In the genomic region with DNA sequence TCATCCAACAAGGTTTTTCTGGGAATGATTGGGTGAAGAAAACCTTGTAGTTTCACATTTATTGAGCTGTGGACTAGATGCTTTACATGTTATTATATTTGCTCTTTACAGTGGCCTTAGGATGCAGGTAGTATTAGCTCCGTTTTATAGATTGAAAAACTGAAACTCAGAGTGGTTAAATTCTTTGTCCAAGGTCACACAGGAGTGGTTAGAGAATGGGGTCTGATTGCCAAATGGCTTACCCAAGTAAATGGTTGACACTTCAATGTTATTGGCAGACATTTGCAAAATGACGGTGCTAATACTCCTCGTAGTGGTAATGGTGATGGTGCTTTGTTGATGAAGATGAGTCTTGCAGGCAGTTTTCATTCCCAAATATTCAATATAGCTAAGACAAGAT, we compare ENCODE assay signal across 11 cellular contexts. TPM values are rescaled to one million over a fixed set of nuclear protein-coding genes. Genes with fewer than 3 reads are reported as not detected.
DNase-seq lines count a peak whose midpoint lies in the region; ATAC-seq and TF ChIP-seq lines count a peak whose summit lies in the region.
"Had no signal": no experiment of that assay in that cellular context is flagged by ENCODE, and none has a peak within 500 bp of the region (broad histone marks: within the 10 kb centered on the region; RNA-seq: fewer than 3 reads in every experiment).

No MANE protein-coding gene starts in this region.

- H3K36me3 ChIP-seq in DND-41 (ENCODE audit: insufficient read depth, low read length) (peaks cover 53% of the 10 kb centered on the region), upper lobe of left lung (peaks cover 0 to 16% (median 6%) of the 10 kb centered on the region in 4 donors)
- H3K36me3 ChIP-seq: uterus had no signal

- DNase-seq in DND-41 = no peak
- DNase-seq in LNCaP clone FGC (ENCODE audit: low read depth) = no peak
- no peak for DNase-seq in central memory CD8-positive, alpha-beta T cell (ENCODE audit: low spot score in 2 of 2)
- no peak for DNase-seq in osteocyte (ENCODE audit: extremely low spot score, unreplicated experiment)
- DNase-seq in upper lobe of left lung = no peak
- no peak for DNase-seq in NCI-H146 (lab: John Stamatoyannopoulos, UW)
- no peak for DNase-seq in GDM1 (lab: John Stamatoyannopoulos, UW)
- DNase-seq: H7, NCI-H1694 treated with DMSO at 0.1 percent for 48 hours, uterus had no signal

- TF ChIP-seq POLR2A in upper lobe of left lung (IDR thresholded peaks at IDR 0.05) = no peak

- H3K27me3 ChIP-seq in DND-41 (ENCODE audit: insufficient read depth, low read length, poor library complexity) = no peaks in the 10 kb centered on the region
- H3K27me3 ChIP-seq in upper lobe of left lung = no peaks in the 10 kb centered on the region
- H3K27me3 ChIP-seq: uterus had no signal

- peak overlapping the region; percentile 91 for H3K4me3 Mint-ChIP-seq in central memory CD8-positive, alpha-beta T cell
- peak overlapping the region; percentile 5 for H3K4me3 Mint-ChIP-seq in osteocyte (ENCODE audit: unreplicated experiment)

- peaks cover 64% of the 10 kb centered on the region for H3K4me1 Mint-ChIP-seq in central memory CD8-positive, alpha-beta T cell
- peaks cover 50% of the 10 kb centered on the region for H3K4me1 Mint-ChIP-seq in osteocyte (ENCODE audit: unreplicated experiment)

- H4K20me1 ChIP-seq in DND-41 (ENCODE audit: insufficient read depth, low read length) = peaks cover 58% of the 10 kb centered on the region

- TF ChIP-seq EP300 in upper lobe of left lung (IDR thresholded peaks at IDR 0.05) = no peak

- peak overlapping the region; percentile 84; the same call in 1 of the 2 replicates for H3K9ac ChIP-seq in DND-41 (ENCODE audit: low read depth, low read length)
- H3K9ac ChIP-seq: parathyroid adenoma had no signal

- H3K27ac ChIP-seq in DND-41 (ENCODE audit: low read length) (peak overlapping the region; percentile 29; the same call in 1 of the 2 replicates), upper lobe of left lung (peak overlapping the region in 2 of 4 donors; percentile 97 to 98)
- H3K27ac ChIP-seq: parathyroid adenoma had no signal

- H3K9me3 Mint-ChIP-seq in central memory CD8-positive, alpha-beta T cell = no peaks in the 10 kb centered on the region
- no peaks in the 10 kb centered on the region for H3K9me3 Mint-ChIP-seq in osteocyte (ENCODE audit: unreplicated experiment)

- H3K4me1 ChIP-seq in DND-41 (ENCODE audit: insufficient read depth, low read length) (peaks cover 43% of the 10 kb centered on the region), upper lobe of left lung (peaks cover 35 to 51% (median 41%) of the 10 kb centered on the region in 4 donors)
- H3K4me1 ChIP-seq: uterus had no signal

- peak overlapping the region; percentile 91 for H3K27ac Mint-ChIP-seq in central memory CD8-positive, alpha-beta T cell (ENCODE audit: low read depth)
- H3K27ac Mint-ChIP-seq in osteocyte (ENCODE audit: unreplicated experiment) = peak overlapping the region; percentile 92

- no peak for ATAC-seq in DND-41 (ENCODE audit: insufficient read depth, low read depth)
- ATAC-seq in central memory CD8-positive, alpha-beta T cell (replicated peaks; ENCODE audit: extremely low read depth, poor library complexity, severe bottlenecking) = no peak
- ATAC-seq in upper lobe of left lung (ENCODE audit: low FRiP score in 2 of 2) = no peak

- no peak overlapping the region for H2AFZ ChIP-seq in DND-41 (ENCODE audit: low read depth, low read length)
- H2AFZ ChIP-seq: parathyroid adenoma had no signal

- no peak for TF ChIP-seq CTCF in DND-41 (IDR thresholded peaks at IDR 0.05; ENCODE audit: borderline replicate concordance, extremely low read depth, low read length, poor library complexity, severe bottlenecking)
- TF ChIP-seq CTCF in LNCaP clone FGC (IDR thresholded peaks at IDR 0.05; ENCODE audit: control insufficient read depth, extremely low read depth, insufficient read depth) = no peak
- TF ChIP-seq CTCF in osteocyte (IDR thresholded peaks at IDR 0.05) = no peak
- TF ChIP-seq CTCF in upper lobe of left lung (IDR thresholded peaks at IDR 0.05) = no peak

- H3K9me3 ChIP-seq in DND-41 (ENCODE audit: insufficient read depth, low read length, severe bottlenecking) = no peaks in the 10 kb centered on the region
- H3K9me3 ChIP-seq in upper lobe of left lung = no peaks in the 10 kb centered on the region
- H3K9me3 ChIP-seq: uterus had no signal

- H3K4me2 ChIP-seq in DND-41 (ENCODE audit: insufficient read depth, low read length) = peak overlapping the region; percentile 76

- H3K27me3 Mint-ChIP-seq in central memory CD8-positive, alpha-beta T cell = no peaks in the 10 kb centered on the region
- H3K27me3 Mint-ChIP-seq in osteocyte (ENCODE audit: unreplicated experiment) = no peaks in the 10 kb centered on the region

- H3K36me3 Mint-ChIP-seq in central memory CD8-positive, alpha-beta T cell (ENCODE audit: insufficient read depth) = peaks cover 17% of the 10 kb centered on the region
- peaks cover 6% of the 10 kb centered on the region for H3K36me3 Mint-ChIP-seq in osteocyte (ENCODE audit: unreplicated experiment)

- H3K4me3 ChIP-seq in DND-41 (ENCODE audit: low read depth in 1 of 2, low read length in 2 of 2) (peak overlapping the region in 1 of 2 experiments; percentile 69; a peak in 2 of 4 replicates), LNCaP clone FGC (ENCODE audit: low read depth, low read length) (peak overlapping the region; percentile 78), upper lobe of left lung (no peak overlapping the region)

- WGBS in upper lobe of left lung, 2 donors = 86 to 88% methylated on average over 3 of the region's 3 CpGs

- peaks cover 72% of the 10 kb centered on the region for H3K79me2 ChIP-seq in DND-41 (ENCODE audit: insufficient read depth, low read length)

RNA-seq across cellular contexts. Expression of a gene that starts 2.2 kb away (rescaled TPM):
- 67.4 and 68.8 TPM in 2 replicates for total RNA-seq in osteocyte
- 100 to 1,000 TPM in 2 of 6 donors, 10 to 100 TPM in 4; 57.9 to 176 (median 73.6) TPM for total RNA-seq in upper lobe of left lung

RNA-seq across cellular contexts. Expression of a gene that starts 7.2 kb away (rescaled TPM):
- total RNA-seq in osteocyte = 78.6 and 85.5 TPM in 2 replicates
- total RNA-seq in upper lobe of left lung = 10 to 100 TPM; 47.1 to 84.8 (median 67.3) TPM

RNA-seq across cellular contexts. Expression of a gene that starts 26.2 kb away (rescaled TPM):
- total RNA-seq in osteocyte (60.7 and 61.0 TPM in 2 replicates), upper lobe of left lung (10 to 100 TPM in 5 of 6 donors, 1 to 10 TPM in 1; 9.4 to 60.3 (median 24.1) TPM)

RNA-seq across cellular contexts. Expression of a gene that starts 47.8 kb away (rescaled TPM):
- 148 and 151 TPM in 2 replicates for total RNA-seq in osteocyte
- total RNA-seq in upper lobe of left lung = 100 to 1,000 TPM; 191 to 436 (median 275) TPM

RNA-seq across cellular contexts. Expression of a gene that starts 51.5 kb away (rescaled TPM):
- total RNA-seq in osteocyte (38.3 and 41.0 TPM in 2 replicates), upper lobe of left lung (10 to 100 TPM; 15.8 to 30.3 (median 23.5) TPM)
